Comparison of ENCODE assay signal across 1 cellular context in the genomic region with DNA sequence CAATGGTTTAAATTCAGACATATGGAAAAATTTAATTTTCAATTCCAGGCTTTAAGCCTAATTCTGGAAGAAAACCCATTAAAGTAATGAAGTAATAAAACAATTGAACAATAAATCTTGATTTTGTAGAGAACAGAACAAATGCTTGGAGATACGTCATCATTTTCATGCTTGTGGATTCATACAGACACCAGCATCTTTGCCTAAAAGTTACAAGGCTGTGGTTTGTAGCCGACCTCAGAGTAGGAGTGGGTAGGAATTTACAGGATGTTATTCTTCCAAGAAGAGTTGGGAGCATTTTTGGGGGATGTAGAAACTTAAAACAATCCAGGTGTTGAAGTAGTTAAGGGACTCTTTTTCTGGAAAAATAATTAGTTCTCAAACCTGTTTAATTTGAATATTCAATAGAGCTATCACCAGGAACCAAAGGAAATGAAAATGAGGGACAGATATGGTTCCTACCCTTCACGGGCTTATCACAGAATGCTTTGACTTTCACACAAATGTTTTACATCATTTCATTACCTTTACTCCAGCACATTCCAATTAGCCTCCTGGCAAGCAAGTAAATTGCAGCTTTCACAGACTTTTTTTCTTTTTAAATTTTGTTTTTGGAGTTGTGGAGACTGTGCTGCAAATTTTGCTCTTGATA.
A peak's percentile ranks its signal among the peaks of the same experiment; 100 is the strongest.
TF ChIP-seq lines count a peak whose summit lies in the region.

No MANE protein-coding gene starts in this region.

TF ChIP-seq in GM12878, 131 proteins besides CTCF, POLR2A, EP300 and RAD21:
- TF ChIP-seq NFIC (IDR thresholded peaks at IDR 0.05; ENCODE audit: low read depth, low read length) (peak; percentile 19; the same call in 1 of the 2 replicates), RUNX3 (IDR thresholded peaks at IDR 0.05; ENCODE audit: low read length) (peak; percentile 65; the same call in 1 of the 2 replicates), IKZF1 (conservative IDR thresholded peaks at IDR 0.05) (0 out of 2 replicates have a peak, but pooled peaks have one; percentile 35), MTA2 (IDR thresholded peaks at IDR 0.05; ENCODE audit: low read depth) (no peak), KLF5 (IDR thresholded peaks at IDR 0.05; ENCODE audit: partially characterized antibody) (no peak), IKZF2 (IDR thresholded peaks at IDR 0.05) (peak in 1 of 2 experiments; percentile 35; a peak in 1 of 4 replicates), SRF (IDR thresholded peaks at IDR 0.05; ENCODE audit: low read depth in 2 of 2, low read length in 2 of 2) (no peak), EED (IDR thresholded peaks at IDR 0.05; ENCODE audit: low read depth) (peak; percentile 43; the same call in 1 of the 2 replicates), CBFB (IDR thresholded peaks at IDR 0.05; ENCODE audit: low read depth) (0 out of 2 replicates have a peak, but pooled peaks have one; percentile 9), ATF7 (IDR thresholded peaks at IDR 0.05; ENCODE audit: low read depth) (peak; percentile 38; the same call in 1 of the 2 replicates)
TF ChIP-seq in GM12878: peak in this region for 7.
